In genomic region chr16:28491970-28492474, GRCh38 we compare ENCODE assay signal across 8 cellular contexts. TPM values are rescaled to one million over a fixed set of nuclear protein-coding genes. Genes with fewer than 3 reads are reported as not detected.
DNase-seq lines count a peak whose midpoint lies in the region; ATAC-seq and TF ChIP-seq lines count a peak whose summit lies in the region.

CLN3 (minus strand) TSS chr16:28492074; CDS start chr16:28491759, 315 bp downstream.

- no peaks in the 10 kb centered on the region for H3K27me3 ChIP-seq in CD8-positive, alpha-beta T cell (ENCODE audit: insufficient read depth, low read length)
- no peaks in the 10 kb centered on the region for H3K27me3 ChIP-seq in lung (ENCODE audit: control insufficient read depth, insufficient read depth)

- H3K4me3 Mint-ChIP-seq in CD8-positive, alpha-beta T cell = peak within 1 kb of the TSS; percentile 97

- no peak for TF ChIP-seq CTCF in CD8-positive, alpha-beta T cell (IDR thresholded peaks at IDR 0.05)
- TF ChIP-seq CTCF in lung (IDR thresholded peaks at IDR 0.05; ENCODE audit: control extremely low read depth, extremely low read depth) = no peak

- H3K36me3 Mint-ChIP-seq in CD8-positive, alpha-beta T cell = peaks cover 41% of the 10 kb centered on the region

- peaks cover 67% of the 10 kb centered on the region for H3K4me1 Mint-ChIP-seq in CD8-positive, alpha-beta T cell (ENCODE audit: low read depth)

- intact Hi-C loops in CD8-positive, alpha-beta T cell (cut with DNase I, micrococcal nuclease) = loop anchor here (1.0 to 5.0 kb wide), 11 partner anchors 57 to 495 kb away; partner anchors contain the start of genes ATXN2L (in 2 of the 2), LAT (in 1 of the 2), RABEP2 (in 1 of the 2) and SGF29 (in 1 of the 2)

- peak within 1 kb of the TSS; percentile 95 for H3K4me3 ChIP-seq in CD8-positive, alpha-beta T cell (ENCODE audit: low read depth, low read length)
- H3K4me3 ChIP-seq in lung = peak within 1 kb of the TSS; percentile 97

- CTCF ChIA-PET in CD8-positive, alpha-beta T cell (lab: Charles Lee) = interaction anchor here (0.7 to 1.8 kb wide), 4 partner anchors 11 to 1336 kb away, joined by 3 to 4 read pairs (median 3); partner anchors contain the start of gene SGF29

- no peaks in the 10 kb centered on the region for H3K9me3 Mint-ChIP-seq in CD8-positive, alpha-beta T cell

- POLR2A ChIA-PET in CD8-positive, alpha-beta T cell (lab: Charles Lee) = interaction anchor here (0.5 to 3.0 kb wide), 8 partner anchors 12 to 371 kb away, joined by 3 to 18 read pairs (median 4); partner anchors contain the start of gene SGF29

- H3K27ac ChIP-seq in CD8-positive, alpha-beta T cell (ENCODE audit: low read depth, low read length) = peak within 1 kb of the TSS; percentile 91
- peak within 1 kb of the TSS; percentile 92 to 98 for H3K27ac ChIP-seq in lung (ENCODE audit: low read depth in 1 of 2, low read length in 1 of 2)

- peak; percentile 74 to 92 (median 81) for DNase-seq in CD8-positive, alpha-beta T cell
- DNase-seq in HT-29 (ENCODE audit: low spot score) = peak; percentile 93
- DNase-seq in NK-92 treated with Interleukin-12 subunit alpha and Interleukin-12 subunit beta, amount 100 ng/mL, for 24 hours (lab: John Stamatoyannopoulos, UW) = peak; percentile 88
- DNase-seq in activated CD8-positive, alpha-beta memory T cell treated with anti-CD3 and anti-CD28 coated beads for 24 hours = peak; percentile 96
- peak; percentile 73 for DNase-seq in effector CD8-positive, alpha-beta T cell (lab: John Stamatoyannopoulos, UW)
- peak; percentile 94 for DNase-seq in lung (ENCODE audit: low spot score)
- DNase-seq in stimulated activated CD4-positive, alpha-beta T cell treated with anti-CD3 and anti-CD28 coated beads, TNF-alpha, amount 100 ng/mL, for 24 hours (ENCODE audit: low read depth in 3 of 3) = peak; percentile 74 to 83 (median 83)

- peak; percentile 48 for ATAC-seq in CD8-positive, alpha-beta T cell
- ATAC-seq in GM19467 (IDR thresholded peaks at IDR 0.05; ENCODE audit: unreplicated experiment) = peak; percentile 56
- ATAC-seq in lung (ENCODE audit: insufficient read depth, low FRiP score) = peak; percentile 90

- H3K27me3 Mint-ChIP-seq in CD8-positive, alpha-beta T cell (ENCODE audit: low read depth) = no peaks in the 10 kb centered on the region

- no peaks in the 10 kb centered on the region for H3K9me3 ChIP-seq in CD8-positive, alpha-beta T cell (ENCODE audit: low read length)
- no peaks in the 10 kb centered on the region for H3K9me3 ChIP-seq in lung (ENCODE audit: control insufficient read depth in 2 of 2, insufficient read depth in 1 of 2, low read length in 1 of 2)

- peaks cover 11% of the 10 kb centered on the region for H3K36me3 ChIP-seq in CD8-positive, alpha-beta T cell (ENCODE audit: insufficient read depth, low read length)
- peaks cover 0 to 12% of the 10 kb centered on the region in 2 donors for H3K36me3 ChIP-seq in lung (ENCODE audit: control insufficient read depth in 2 of 2, insufficient read depth in 2 of 2, low read length in 2 of 2)

- peak within 1 kb of the TSS; percentile 100 for H3K27ac Mint-ChIP-seq in CD8-positive, alpha-beta T cell

- H3K4me1 ChIP-seq in CD8-positive, alpha-beta T cell (ENCODE audit: insufficient read depth, low read length) = peaks cover 42% of the 10 kb centered on the region
- no peaks in the 10 kb centered on the region for H3K4me1 ChIP-seq in lung (ENCODE audit: control insufficient read depth in 2 of 2, insufficient read depth in 2 of 2, low read length in 2 of 2)

- 0% methylated on average over 21 of the region's 21 CpGs for WGBS in lung, 2 donors

RNA-seq across cellular contexts. Expression of gene CLN3, which starts in this region (rescaled TPM):
- 10 to 100 TPM; 37.0 to 43.2 TPM for total RNA-seq in CD8-positive, alpha-beta T cell
- total RNA-seq in HT-29 (2014; rRNA removed; shearing (Covaris generic)) = 28.0 and 37.8 TPM in 2 replicates
- total RNA-seq in lung = 10 to 100 TPM; 42.4 to 64.8 TPM
- 10 to 100 TPM; 50.1 to 62.2 TPM for polyA plus RNA-seq in lung

Comparison
In these comparisons a context has a peak if more than half of its experiments do, and no peak if none do; other contexts are left out.
1. Peak in every context shown above with its lines: DNase-seq, ATAC-seq, H3K4me3 ChIP-seq and H3K27ac ChIP-seq.